ENCODE assay signal across 7 cellular contexts in genomic region chr16:28292731-28293588, GRCh38. TPM values are rescaled to one million over a fixed set of nuclear protein-coding genes. Genes with fewer than 3 reads are reported as not detected.
A peak's percentile ranks its signal among the peaks of the same experiment; 100 is the strongest.
DNase-seq lines count a peak whose midpoint lies in the region; ATAC-seq lines count a peak whose summit lies in the region.

No MANE protein-coding gene starts in this region.

- H3K4me3 ChIP-seq in stomach smooth muscle (ENCODE audit: low read length in 2 of 2) = peak overlapping the region; percentile 59 to 68

- H3K4me3 Mint-ChIP-seq in activated naive CD4-positive, alpha-beta T cell treated with anti-CD3 and anti-CD28 coated beads, Interleukin-2, amount 50 U/mL, for 24 hours = peak overlapping the region; percentile 90

- no peak overlapping the region for H3K27ac ChIP-seq in stomach smooth muscle (ENCODE audit: low read length)

- H3K9ac ChIP-seq in stomach smooth muscle (ENCODE audit: low read length in 2 of 2) = peak overlapping the region in 1 of 2 donors; percentile 13

- no peaks in the 10 kb centered on the region for H3K36me3 Mint-ChIP-seq in activated naive CD4-positive, alpha-beta T cell treated with anti-CD3 and anti-CD28 coated beads, Interleukin-2, amount 50 U/mL, for 24 hours

- peaks cover 76% of the 10 kb centered on the region for H3K4me1 Mint-ChIP-seq in activated naive CD4-positive, alpha-beta T cell treated with anti-CD3 and anti-CD28 coated beads, Interleukin-2, amount 50 U/mL, for 24 hours

- H3K27ac Mint-ChIP-seq in activated naive CD4-positive, alpha-beta T cell treated with anti-CD3 and anti-CD28 coated beads, Interleukin-2, amount 50 U/mL, for 24 hours = peak overlapping the region; percentile 88

- ATAC-seq in GM19372 (IDR thresholded peaks at IDR 0.05; ENCODE audit: low read depth, unreplicated experiment) (peak; percentile 8), HG02759 (IDR thresholded peaks at IDR 0.05; ENCODE audit: unreplicated experiment) (no peak)

- no peaks in the 10 kb centered on the region for H3K27me3 Mint-ChIP-seq in activated naive CD4-positive, alpha-beta T cell treated with anti-CD3 and anti-CD28 coated beads, Interleukin-2, amount 50 U/mL, for 24 hours

- H3K9me3 Mint-ChIP-seq in activated naive CD4-positive, alpha-beta T cell treated with anti-CD3 and anti-CD28 coated beads, Interleukin-2, amount 50 U/mL, for 24 hours = no peaks in the 10 kb centered on the region

- peaks cover 17% of the 10 kb centered on the region for H3K4me1 ChIP-seq in stomach smooth muscle (ENCODE audit: control insufficient read depth, insufficient read depth, low read length)

- DNase-seq in NCI-H1417 treated with DMSO at 0.1 percent for 48 hours (lab: John Stamatoyannopoulos, UW) = peak; percentile 21
- DNase-seq in islet precursor cell = peak; percentile 75
- no peak for DNase-seq in HT-29 (ENCODE audit: low spot score)

- no peaks in the 10 kb centered on the region for H3K9me3 ChIP-seq in stomach smooth muscle (ENCODE audit: control insufficient read depth in 2 of 2, low read length in 2 of 2)

- no peaks in the 10 kb centered on the region for H3K36me3 ChIP-seq in stomach smooth muscle (ENCODE audit: control insufficient read depth in 2 of 2, insufficient read depth in 2 of 2, low read length in 2 of 2)

- H3K27me3 ChIP-seq in stomach smooth muscle (ENCODE audit: control insufficient read depth in 1 of 2, insufficient read depth in 2 of 2, low read length in 2 of 2) = peaks cover 0 to 2% of the 10 kb centered on the region in 2 donors

RNA-seq across cellular contexts. Expression of gene SBK1, which starts 0.6 kb away (rescaled TPM):
- total RNA-seq in HT-29 (2014; rRNA removed; shearing (Covaris generic)) = 0.42 and 1.1 TPM in 2 replicates
